ENCODE assay signal across 9 cellular contexts in genomic region chr15:101615986-101616848, GRCh38. TPM values are rescaled to one million over a fixed set of nuclear protein-coding genes. Genes with fewer than 3 reads are reported as not detected.
DNase-seq lines count a peak whose midpoint lies in the region; ATAC-seq and TF ChIP-seq lines count a peak whose summit lies in the region.
"Had no signal": no experiment of that assay in that cellular context is flagged by ENCODE, and none has a peak within 500 bp of the region (broad histone marks: within the 10 kb centered on the region; RNA-seq: fewer than 3 reads in every experiment).

No MANE protein-coding gene starts in this region.

- no peaks in the 10 kb centered on the region for H3K36me3 Mint-ChIP-seq in HFFc6 (ENCODE audit: low read depth)

- H3K4me3 ChIP-seq in SK-N-MC (peak overlapping the region; percentile 62), stomach (peak overlapping the region in 2 of 4 donors; percentile 17 to 28)

- H3K27me3 ChIP-seq in stomach = no peaks in the 10 kb centered on the region

- ATAC-seq in GM18873 (IDR thresholded peaks at IDR 0.05; ENCODE audit: low FRiP score, unreplicated experiment) (no peak), HG03095 (IDR thresholded peaks at IDR 0.05; ENCODE audit: unreplicated experiment) (no peak), GM21381 (IDR thresholded peaks at IDR 0.05; ENCODE audit: unreplicated experiment) (no peak)

- no peak overlapping the region for H3K27ac ChIP-seq in SK-N-MC
- peak overlapping the region in 2 of 5 donors; percentile 44 to 45 for H3K27ac ChIP-seq in stomach

- TF ChIP-seq POLR2A in stomach (IDR thresholded peaks at IDR 0.05) = no peak

- peaks cover 11 to 40% (median 28%) of the 10 kb centered on the region in 4 donors for H3K4me1 ChIP-seq in stomach

- peaks cover 29% of the 10 kb centered on the region for H3K4me1 Mint-ChIP-seq in HFFc6 (ENCODE audit: low read depth)

- intact Hi-C loops in stomach (cut with DNase I; ENCODE audit: low total_unique reads) = no loop called here

- H3K36me3 ChIP-seq in SK-N-MC (ENCODE audit: insufficient read depth, low read length) (no peaks in the 10 kb centered on the region), stomach (peaks cover 0 to 11% (median 5%) of the 10 kb centered on the region in 4 donors)

- peaks cover 17% of the 10 kb centered on the region for H3K27me3 Mint-ChIP-seq in HFFc6 (ENCODE audit: insufficient read depth)

- H3K9me3 Mint-ChIP-seq in HFFc6 = no peaks in the 10 kb centered on the region

- no peak overlapping the region for H3K9ac ChIP-seq in SK-N-MC (ENCODE audit: insufficient read length)

- TF ChIP-seq CTCF in HFFc6 (IDR thresholded peaks at IDR 0.05) (no peak), stomach (IDR thresholded peaks at IDR 0.05) (no peak)

- H3K4me3 Mint-ChIP-seq in HFFc6 = peak overlapping the region; percentile 79

- H3K27ac Mint-ChIP-seq in HFFc6 = peak overlapping the region; percentile 62; the same call in 1 of the 2 replicates

- H3K9me3 ChIP-seq in SK-N-MC (ENCODE audit: low read depth, low read length) = no peaks in the 10 kb centered on the region
- H3K9me3 ChIP-seq in stomach = no peaks in the 10 kb centered on the region

- WGBS in stomach, 5 donors = 17 to 28% (median 23%) methylated on average over 21 to 25 of the region's 25 CpGs

- TF ChIP-seq EP300 in stomach (IDR thresholded peaks at IDR 0.05) = no peak

- DNase-seq in HFFc6 = peak; percentile 65
- no peak for DNase-seq in SK-N-MC (ENCODE audit: low read depth, low spot score)
- DNase-seq in hepatic stellate cell (ENCODE audit: low spot score) = peak; percentile 28
- DNase-seq in stomach = peak; percentile 56
- DNase-seq in putamen (ENCODE audit: low spot score) = no peak
- DNase-seq: NCI-H1048 had no signal

RNA-seq across cellular contexts. Expression of gene TM2D3, which starts 36.0 kb away (rescaled TPM):
- total RNA-seq in HFFc6 (2021; fragmentation: NEBNext Ultra II Directional; extraction: Animal tissue kit (Norgen Biotek cat#: 25700)) = 10 to 100 TPM; 31.4 to 35.9 (median 32.5) TPM
- total RNA-seq in stomach = 100 to 1,000 TPM in 1 of 5 donors, 10 to 100 TPM in 4; 20.4 to 128 (median 63.0) TPM
- polyA plus RNA-seq in stomach = 10 to 100 TPM; 23.7 to 34.6 (median 24.1) TPM

Comparison
In these comparisons a context has a peak if more than half of its experiments do, and no peak if none do; other contexts are left out.
1. DNase-seq: peak in HFFc6 (single experiment), hepatic stellate cell (single experiment) and stomach (single experiment); none in SK-N-MC (single experiment) and putamen (single experiment).